ENCODE assay signal across 8 cellular contexts in the genomic region with DNA sequence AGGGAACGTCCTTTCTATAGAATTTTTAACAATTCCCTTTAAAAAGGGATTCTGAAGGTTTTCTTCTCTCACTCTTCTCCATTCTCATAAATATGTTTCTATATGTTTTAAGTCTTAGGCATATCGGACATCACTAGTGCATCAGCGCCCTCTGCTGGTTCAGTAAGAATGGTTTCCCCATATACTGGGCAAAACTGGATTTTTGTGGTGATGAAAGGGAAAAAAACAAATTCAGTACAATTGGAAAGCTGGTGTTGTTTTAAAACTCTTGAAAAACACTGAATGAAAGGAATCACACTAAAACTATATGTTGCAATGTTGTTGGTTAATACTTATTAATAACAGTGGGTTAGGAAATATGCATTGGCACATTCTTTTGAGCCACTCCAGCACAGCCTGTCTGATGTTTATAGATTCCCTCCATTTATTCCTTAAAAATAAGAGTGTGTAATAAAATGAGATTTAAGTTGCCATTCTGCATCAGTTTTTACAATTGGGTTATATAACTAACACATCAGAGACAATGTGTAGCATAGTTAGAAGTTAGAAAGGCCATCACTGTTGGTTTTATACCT. TPM values are rescaled to one million over a fixed set of nuclear protein-coding genes. Genes with fewer than 3 reads are reported as not detected.
DNase-seq lines count a peak whose midpoint lies in the region; ATAC-seq, FAIRE-seq and TF ChIP-seq lines count a peak whose summit lies in the region.

No MANE protein-coding gene starts in this region.

- H4K91ac ChIP-seq in H1 (replicated peaks; ENCODE audit: insufficient read length, low read length) = no peak overlapping the region

- H3K9me3 Mint-ChIP-seq in CD4-positive, alpha-beta memory T cell = no peaks in the 10 kb centered on the region
- H3K9me3 Mint-ChIP-seq in activated CD8-positive, alpha-beta T cell treated with anti-CD3 and anti-CD28 coated beads, Interleukin-2, amount 10 ng/mL, durations not matched to agents 7 days and 5 days (ENCODE audit: insufficient read depth) = no peaks in the 10 kb centered on the region

- WGBS in H1 (ENCODE audit: extremely low coverage in 1 of 2, insufficient coverage in 1 of 2, insufficient read length in 1 of 2, insufficient replicate concordance in 2 of 2, low coverage in 1 of 2, low lambda C conversion rate in 2 of 2, missing lambda C conversion rate in 1 of 2), 2 experiments = 10% methylated on average over 3 of the region's 3 CpGs; no CpG with 5 or more reads in 1 of the 2 experiments

- peak; percentile 65 to 72 (median 69) for DNase-seq in CD4-positive, alpha-beta memory T cell
- DNase-seq in NK-92 (lab: John Stamatoyannopoulos, UW; ENCODE audit: unreplicated experiment) = peak; percentile 8
- peak; percentile 83 for DNase-seq in activated CD8-positive, alpha-beta T cell treated with anti-CD3 and anti-CD28 coated beads, Interleukin-2, amount 10 ng/mL, durations not matched to agents 7 days and 5 days
- DNase-seq in H1 (ENCODE audit: low read depth in 1 of 2, low spot score in 2 of 2) = peak in 1 of 2 experiments; percentile 72
- peak; percentile 79 for DNase-seq in myocyte (ENCODE audit: low read depth)
- DNase-seq in stimulated activated CD8-positive, alpha-beta memory T cell treated with anti-CD3 and anti-CD28 coated beads, Interleukin-7, amount 100 ng/mL, for 1 hour (ENCODE audit: low read depth in 2 of 2) = peak; percentile 25 to 44

- no peak overlapping the region for H3K56ac ChIP-seq in H1 (replicated peaks; ENCODE audit: insufficient read length, low read depth, low read length)

- no peak overlapping the region for H2BK20ac ChIP-seq in H1 (ENCODE audit: low read length)

- no peak overlapping the region for H3K4me3 Mint-ChIP-seq in CD4-positive, alpha-beta memory T cell
- no peak overlapping the region for H3K4me3 Mint-ChIP-seq in activated CD8-positive, alpha-beta T cell treated with anti-CD3 and anti-CD28 coated beads, Interleukin-2, amount 10 ng/mL, durations not matched to agents 7 days and 5 days

- POLR2A ChIA-PET in CD4-positive, alpha-beta memory T cell (lab: Charles Lee; ENCODE audit: partially characterized antibody) = no interaction called here
- POLR2A ChIA-PET in activated CD8-positive, alpha-beta T cell treated with anti-CD3 and anti-CD28 coated beads, Interleukin-2, amount 10 ng/mL, durations not matched to agents 7 days and 5 days (lab: Charles Lee) = no interaction called here
- POLR2A ChIA-PET in H1 (lab: Charles Lee; ENCODE audit: partially characterized antibody) = interaction anchor here (1.0 kb wide), 1 partner anchor 94 kb away, joined by 3 read pairs; a partner anchor contains a TSS

- H3K18ac ChIP-seq in H1 (ENCODE audit: extremely low read depth, low read length) = no peak overlapping the region

- no peak overlapping the region for H2AFZ ChIP-seq in H1 (ENCODE audit: low read length)

- no peak overlapping the region for H3K4ac ChIP-seq in H1 (replicated peaks; ENCODE audit: insufficient read length, low read depth, low read length)

- TF ChIP-seq CTCF in H1 (IDR thresholded peaks at IDR 0.05; ENCODE audit: control extremely low read depth in 1 of 3, insufficient read depth in 1 of 3, low read depth in 1 of 3, low read length in 3 of 3) = peak in 2 of 3 experiments; percentile 69 to 79; a peak in 3 of 4 replicates

- H3K9ac ChIP-seq in H1 (replicated peaks in 1 of 4; ENCODE audit: extremely low read depth in 1 of 4, low read depth in 3 of 4, low read length in 3 of 4) = no peak overlapping the region

- peaks cover 6% of the 10 kb centered on the region for H3K36me3 ChIP-seq in CD4-positive, alpha-beta memory T cell (ENCODE audit: insufficient read depth, low read length)
- peaks cover 0 to 14% (median 3%) of the 10 kb centered on the region in 4 experiments; a peak in 3 of 8 replicates for H3K36me3 ChIP-seq in H1 (ENCODE audit: control insufficient read depth in 2 of 4, insufficient read depth in 4 of 4, low read length in 3 of 4)

- H3K79me2 ChIP-seq in H1 (ENCODE audit: control insufficient read depth in 1 of 2, insufficient read depth in 2 of 2, low read length in 2 of 2) = peaks cover 0 to 10% of the 10 kb centered on the region in 2 experiments; a peak in 2 of 4 replicates

- H3K4me1 Mint-ChIP-seq in CD4-positive, alpha-beta memory T cell = peaks cover 6 to 9% (median 6%) of the 10 kb centered on the region in 4 donors
- peaks cover 8% of the 10 kb centered on the region for H3K4me1 Mint-ChIP-seq in activated CD8-positive, alpha-beta T cell treated with anti-CD3 and anti-CD28 coated beads, Interleukin-2, amount 10 ng/mL, durations not matched to agents 7 days and 5 days (ENCODE audit: low read depth)

- H3K9me3 ChIP-seq in CD4-positive, alpha-beta memory T cell (ENCODE audit: control insufficient read depth in 1 of 2, low read length in 2 of 2) = no peaks in the 10 kb centered on the region
- no peaks in the 10 kb centered on the region for H3K9me3 ChIP-seq in H1 (ENCODE audit: insufficient read depth in 2 of 2, low read depth in 1 of 2, low read length in 1 of 2)

- H2BK15ac ChIP-seq in H1 (ENCODE audit: low read length) = no peak overlapping the region

- no peak overlapping the region for H4K8ac ChIP-seq in H1 (ENCODE audit: extremely low read depth, insufficient read depth, low read length)

- FAIRE-seq in H1 (lab: Jason Lieb, UNC) = peak; percentile 87

- no peak overlapping the region for H3K27ac ChIP-seq in CD4-positive, alpha-beta memory T cell (ENCODE audit: low read depth, low read length)
- H3K27ac ChIP-seq in H1 (ENCODE audit: low read depth, low read length) = no peak overlapping the region

- peaks cover 0 to 3% of the 10 kb centered on the region in 2 experiments for H4K20me1 ChIP-seq in H1 (replicated peaks in 1 of 2; ENCODE audit: control insufficient read depth in 1 of 2, insufficient read depth in 2 of 2, low read length in 2 of 2)

- intact Hi-C loops in CD4-positive, alpha-beta memory T cell (cut with micrococcal nuclease) = loop anchor here (1.0 kb wide), 1 partner anchor 149 kb away; no protein-coding TSS in a partner anchor

- no peak overlapping the region for H3K14ac ChIP-seq in H1 (ENCODE audit: insufficient read length)

- ATAC-seq in GM19438 (IDR thresholded peaks at IDR 0.05; ENCODE audit: low read depth, unreplicated experiment) (peak; percentile 96), HG03565 (IDR thresholded peaks at IDR 0.05; ENCODE audit: unreplicated experiment) (peak; percentile 80)
- ATAC-seq in activated CD8-positive, alpha-beta T cell treated with anti-CD3 and anti-CD28 coated beads, Interleukin-2, amount 10 ng/mL, durations not matched to agents 7 days and 5 days = peak; percentile 82

- TF ChIP-seq POLR2A in H1 (IDR thresholded peaks at IDR 0.05; ENCODE audit: control extremely low read depth in 1 of 2, low read depth in 2 of 2, low read length in 2 of 2) = no peak

- peaks cover 19 to 23% of the 10 kb centered on the region in 2 donors for H3K36me3 Mint-ChIP-seq in CD4-positive, alpha-beta memory T cell
- H3K36me3 Mint-ChIP-seq in activated CD8-positive, alpha-beta T cell treated with anti-CD3 and anti-CD28 coated beads, Interleukin-2, amount 10 ng/mL, durations not matched to agents 7 days and 5 days (ENCODE audit: low read depth) = peaks cover 17% of the 10 kb centered on the region

- H3K27me3 ChIP-seq in CD4-positive, alpha-beta memory T cell (ENCODE audit: insufficient read depth, low read length) = no peaks in the 10 kb centered on the region
- no peaks in the 10 kb centered on the region for H3K27me3 ChIP-seq in H1 (replicated peaks in 1 of 4; ENCODE audit: control insufficient read depth in 3 of 4, extremely low read depth in 1 of 4, insufficient read depth in 3 of 4, low read length in 3 of 4)

- CTCF ChIA-PET in CD4-positive, alpha-beta memory T cell (lab: Charles Lee; ENCODE audit: partially characterized antibody) = interaction anchor here (0.9 to 4.4 kb wide), 17 partner anchors 9 to 701 kb away, joined by 3 to 61 read pairs (median 4); a partner anchor contains a TSS
- CTCF ChIA-PET in activated CD8-positive, alpha-beta T cell treated with anti-CD3 and anti-CD28 coated beads, Interleukin-2, amount 10 ng/mL, durations not matched to agents 7 days and 5 days (lab: Charles Lee) = interaction anchor here (0.6 to 4.4 kb wide), 15 partner anchors 9 to 699 kb away, joined by 3 to 46 read pairs (median 3); a partner anchor contains a TSS
- CTCF ChIA-PET in H1 (lab: Charles Lee; ENCODE audit: partially characterized antibody) = interaction anchor here (0.6 to 2.9 kb wide), 30 partner anchors 8 to 596 kb away, joined by 3 to 57 read pairs (median 4); a partner anchor contains a TSS

- H3K79me1 ChIP-seq in H1 (ENCODE audit: low read depth, low read length) = no peaks in the 10 kb centered on the region

- no peak overlapping the region for H2AK5ac ChIP-seq in H1 (ENCODE audit: low read depth, low read length)

- no peaks in the 10 kb centered on the region for H3K23me2 ChIP-seq in H1 (ENCODE audit: low read depth, low read length)

- peak; percentile 88 to 89 for TF ChIP-seq RAD21 in H1 (IDR thresholded peaks at IDR 0.05 in 1 of 2, conservative IDR thresholded peaks at IDR 0.05 in 1 of 2; ENCODE audit: low read depth in 2 of 2, low read length in 2 of 2)

- H2BK5ac ChIP-seq in H1 (ENCODE audit: low read depth, low read length) = no peak overlapping the region

- no peak overlapping the region for H3K23ac ChIP-seq in H1 (ENCODE audit: insufficient read length)

- H4K5ac ChIP-seq in H1 (ENCODE audit: insufficient read length, low read depth, low read length) = no peak overlapping the region

- no peak for TF ChIP-seq EP300 in H1 (IDR thresholded peaks at IDR 0.05; ENCODE audit: borderline replicate concordance in 1 of 2, low read depth in 2 of 2, low read length in 2 of 2)

- H3K4me2 ChIP-seq in H1 (ENCODE audit: insufficient read depth in 1 of 2, low read depth in 2 of 2, low read length in 2 of 2) = no peak overlapping the region

- H3K4me1 ChIP-seq in CD4-positive, alpha-beta memory T cell (ENCODE audit: insufficient read depth, low read length) = no peaks in the 10 kb centered on the region
- no peaks in the 10 kb centered on the region for H3K4me1 ChIP-seq in H1 (replicated peaks in 1 of 4; ENCODE audit: control insufficient read depth in 3 of 4, insufficient read depth in 4 of 4, low read length in 3 of 4)

- no peak overlapping the region for H3K27ac Mint-ChIP-seq in CD4-positive, alpha-beta memory T cell
- no peak overlapping the region for H3K27ac Mint-ChIP-seq in activated CD8-positive, alpha-beta T cell treated with anti-CD3 and anti-CD28 coated beads, Interleukin-2, amount 10 ng/mL, durations not matched to agents 7 days and 5 days

- no peaks in the 10 kb centered on the region for H3K27me3 Mint-ChIP-seq in CD4-positive, alpha-beta memory T cell
- no peaks in the 10 kb centered on the region for H3K27me3 Mint-ChIP-seq in activated CD8-positive, alpha-beta T cell treated with anti-CD3 and anti-CD28 coated beads, Interleukin-2, amount 10 ng/mL, durations not matched to agents 7 days and 5 days (ENCODE audit: low read depth)

- H3K4me3 ChIP-seq in CD4-positive, alpha-beta memory T cell (ENCODE audit: low read length in 2 of 2) = no peak overlapping the region
- H3K4me3 ChIP-seq in H1 (ENCODE audit: extremely low read depth in 1 of 4, insufficient read depth in 2 of 4, low read depth in 3 of 4, low read length in 4 of 4) = no peak overlapping the region

- H2BK12ac ChIP-seq in H1 (ENCODE audit: low read depth, low read length) = no peak overlapping the region

- no peak overlapping the region for H2BK120ac ChIP-seq in H1 (replicated peaks; ENCODE audit: low read depth, low read length)

RNA-seq across cellular contexts. Expression of a gene that starts 15.8 kb away (rescaled TPM):
- total RNA-seq in CD4-positive, alpha-beta memory T cell = 10 to 100 TPM; 16.8 to 17.8 TPM
- polyA plus RNA-seq in CD4-positive, alpha-beta memory T cell = 10 to 100 TPM; 28.1 to 37.7 TPM
- total RNA-seq in activated CD8-positive, alpha-beta T cell treated with anti-CD3 and anti-CD28 coated beads, Interleukin-2, amount 10 ng/mL, durations not matched to agents 7 days and 5 days = 10 to 100 TPM; 23.2 to 23.7 TPM
- 41.1 and 43.4 TPM in 2 replicates for total RNA-seq in H1 (2021; fragmentation: NEBNext Ultra II Directional; extraction: Animal tissue kit (Norgen Biotek cat#: 25700))
- 10.7 and 24.9 TPM in 2 replicates for polyA plus RNA-seq in H1 (2011; rRNA removed)
- 32.5 TPM for polyA plus RNA-seq in H1 (2011; cell fraction: cytosol; rRNA removed)
- 6.2 TPM for polyA plus RNA-seq in H1 (2011; cell fraction: nucleus; rRNA removed)
- polyA plus RNA-seq in H1 (2012, experiment 1 of 2) = 31.3 to 54.5 TPM (median 32.6 TPM) in 4 replicates
- polyA plus RNA-seq in H1 (2012, experiment 2 of 2) = 3.3 TPM
- 72.9 TPM for polyA plus RNA-seq in H1 (2013, experiment 1 of 2)
- 76.7 TPM for polyA plus RNA-seq in H1 (2013, experiment 2 of 2)
- polyA minus RNA-seq in H1 (2011; rRNA and poly(A)+ RNA removed) = 30.8 and 41.1 TPM in 2 replicates
- 12.6 TPM for polyA minus RNA-seq in H1 (2011; cell fraction: cytosol; rRNA and poly(A)+ RNA removed)
- 69.4 TPM for polyA minus RNA-seq in H1 (2011; cell fraction: nucleus; rRNA and poly(A)+ RNA removed)
- total RNA-seq in myocyte = 11.6 and 20.8 TPM in 2 replicates
- 12.1 TPM for polyA plus RNA-seq in myocyte (2012)

RNA-seq across cellular contexts. Expression of a gene that starts 16.0 kb away (rescaled TPM):
- 10 to 100 TPM; 18.4 to 20.2 TPM for total RNA-seq in CD4-positive, alpha-beta memory T cell
- polyA plus RNA-seq in CD4-positive, alpha-beta memory T cell = 10 to 100 TPM; 19.3 to 28.3 TPM
- total RNA-seq in activated CD8-positive, alpha-beta T cell treated with anti-CD3 and anti-CD28 coated beads, Interleukin-2, amount 10 ng/mL, durations not matched to agents 7 days and 5 days = 10 to 100 TPM; 19.4 to 21.8 TPM
- total RNA-seq in H1 (2021; fragmentation: NEBNext Ultra II Directional; extraction: Animal tissue kit (Norgen Biotek cat#: 25700)) = 37.2 and 39.0 TPM in 2 replicates
- polyA plus RNA-seq in H1 (2011; rRNA removed) = 4.0 and 6.2 TPM in 2 replicates
- 7.2 TPM for polyA plus RNA-seq in H1 (2011; cell fraction: cytosol; rRNA removed)
- 6.9 TPM for polyA plus RNA-seq in H1 (2011; cell fraction: nucleus; rRNA removed)
- polyA plus RNA-seq in H1 (2012, experiment 1 of 2) = 10.3 to 15.8 TPM (median 14.4 TPM) in 4 replicates
- 4.6 TPM for polyA plus RNA-seq in H1 (2012, experiment 2 of 2)
- 29.2 TPM for polyA plus RNA-seq in H1 (2013, experiment 1 of 2)
- polyA plus RNA-seq in H1 (2013, experiment 2 of 2) = 29.2 TPM
- polyA minus RNA-seq in H1 (2011; rRNA and poly(A)+ RNA removed) = 10.6 and 13.1 TPM in 2 replicates
- polyA minus RNA-seq in H1 (2011; cell fraction: cytosol; rRNA and poly(A)+ RNA removed) = 14.7 TPM
- polyA minus RNA-seq in H1 (2011; cell fraction: nucleus; rRNA and poly(A)+ RNA removed) = 23.6 TPM
- 6.7 and 7.0 TPM in 2 replicates for total RNA-seq in myocyte
- 5.1 TPM for polyA plus RNA-seq in myocyte (2012)
